ENCODE assay signal across 7 cellular contexts in the genomic region with DNA sequence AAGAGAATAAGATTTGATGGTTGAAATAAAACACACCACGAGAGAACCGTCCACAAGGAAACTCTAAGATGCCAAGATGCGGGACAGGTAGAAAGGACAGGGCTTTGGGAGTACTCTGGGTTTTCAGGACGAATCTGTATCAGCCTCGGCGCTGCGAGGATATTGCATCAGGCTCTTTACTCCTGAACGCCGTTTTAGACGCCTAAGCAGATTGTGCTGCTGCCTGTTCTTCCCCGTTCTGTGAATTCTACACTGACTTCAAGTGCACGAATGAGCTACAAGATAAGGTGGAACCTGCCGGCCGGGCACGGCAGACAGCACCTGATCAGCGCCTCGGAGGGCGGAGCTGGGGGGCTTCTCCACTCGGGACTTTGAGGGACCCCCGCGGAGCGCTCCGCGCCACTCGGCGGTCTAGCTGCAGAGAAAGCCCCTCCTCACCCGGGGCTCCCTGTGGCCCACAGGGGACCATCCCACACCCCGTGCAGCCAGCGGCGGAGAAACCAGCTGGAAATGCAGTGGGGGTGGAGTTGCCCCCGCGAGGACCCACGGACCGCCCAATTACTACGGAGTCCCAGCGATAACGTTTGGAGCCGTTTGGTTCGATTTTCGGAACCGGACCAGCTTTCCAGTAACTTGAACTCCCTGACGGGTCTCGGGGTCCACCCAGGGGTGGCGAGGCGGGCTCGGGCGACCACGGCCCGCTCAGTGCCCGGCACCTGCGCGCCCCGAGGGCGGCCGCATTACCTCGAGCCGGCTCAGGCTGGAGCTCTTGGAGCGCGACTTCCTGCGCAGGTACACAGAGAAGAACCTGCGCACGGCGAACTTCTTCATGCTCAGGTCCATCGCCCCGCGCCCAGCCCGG. TPM values are rescaled to one million over a fixed set of nuclear protein-coding genes. Genes with fewer than 3 reads are reported as not detected.
DNase-seq lines count a peak whose midpoint lies in the region; ATAC-seq and TF ChIP-seq lines count a peak whose summit lies in the region.

No MANE protein-coding gene starts in this region.

- H3K36me3 ChIP-seq in kidney epithelial cell (ENCODE audit: control insufficient read depth, insufficient read depth, low read length) = no peaks in the 10 kb centered on the region

- DNase-seq in SW480 (ENCODE audit: low spot score) (peak; percentile 55), cardiac fibroblast (ENCODE audit: low read depth in 2 of 2) (peak; percentile 40 to 56), kidney epithelial cell (ENCODE audit: low read depth) (no peak), SW 1271 (lab: John Stamatoyannopoulos, UW) (no peak)
- DNase-seq in stimulated activated CD4-positive, alpha-beta T cell treated with anti-CD3 and anti-CD28 coated beads, Interleukin-2, amount 100 ng/mL, for 48 hours = peak; percentile 22 to 28

- no peak for TF ChIP-seq CTCF in cardiac fibroblast (IDR thresholded peaks at IDR 0.05; ENCODE audit: low read depth, low read length)
- no peak for TF ChIP-seq CTCF in kidney epithelial cell (IDR thresholded peaks at IDR 0.05; ENCODE audit: insufficient read depth, low read length, poor library complexity, severe bottlenecking)

- H3K4me3 ChIP-seq in cardiac fibroblast (replicated peaks in 1 of 2; ENCODE audit: low read depth in 2 of 2, low read length in 2 of 2) (peak overlapping the region; percentile 73 to 94), kidney epithelial cell (ENCODE audit: low read depth, low read length) (peak overlapping the region; percentile 66)

- ATAC-seq in GM18909 (IDR thresholded peaks at IDR 0.05; ENCODE audit: poor library complexity, unreplicated experiment) (peak; percentile 6), HG03439 (IDR thresholded peaks at IDR 0.05; ENCODE audit: unreplicated experiment) (peak; percentile 5)

- H3K27me3 ChIP-seq in kidney epithelial cell (ENCODE audit: control insufficient read depth, insufficient read depth, low read length) = no peaks in the 10 kb centered on the region

RNA-seq across cellular contexts. Expression of a gene that starts 0.6 kb away (rescaled TPM):
- total RNA-seq in kidney epithelial cell = 45.4 and 51.9 TPM in 2 replicates

RNA-seq across cellular contexts. Expression of a gene that starts 39.9 kb away (rescaled TPM):
- 0.21 and 0.88 TPM in 2 replicates for total RNA-seq in kidney epithelial cell

Comparison
In these comparisons a context has a peak if more than half of its experiments do, and no peak if none do; other contexts are left out.
1. DNase-seq: peak in SW480 (single experiment), cardiac fibroblast (2 of 2) and stimulated activated CD4-positive, alpha-beta T cell treated with anti-CD3 and anti-CD28 coated beads, Interleukin-2, amount 100 ng/mL, for 48 hours (2 of 2); none in kidney epithelial cell (single experiment) and SW 1271 (0 of 2).